ENCODE assay signal across 1 cellular context in genomic region chr7:130070900-130071622, GRCh38.
TF ChIP-seq lines count a peak whose summit lies in the region.

No MANE protein-coding gene starts in this region.

TF ChIP-seq in GM23338, 12 proteins besides CTCF, POLR2A, EP300 and RAD21 (continued from another document):
- TF ChIP-seq REST (IDR thresholded peaks at IDR 0.05; ENCODE audit: unreplicated experiment), result no peak
- no peak for TF ChIP-seq JUNB (IDR thresholded peaks at IDR 0.05; ENCODE audit: unreplicated experiment)
- TF ChIP-seq EZH2 (IDR thresholded peaks at IDR 0.05; ENCODE audit: low read depth, unreplicated experiment), result no peak
- TF ChIP-seq, protein P1, sequence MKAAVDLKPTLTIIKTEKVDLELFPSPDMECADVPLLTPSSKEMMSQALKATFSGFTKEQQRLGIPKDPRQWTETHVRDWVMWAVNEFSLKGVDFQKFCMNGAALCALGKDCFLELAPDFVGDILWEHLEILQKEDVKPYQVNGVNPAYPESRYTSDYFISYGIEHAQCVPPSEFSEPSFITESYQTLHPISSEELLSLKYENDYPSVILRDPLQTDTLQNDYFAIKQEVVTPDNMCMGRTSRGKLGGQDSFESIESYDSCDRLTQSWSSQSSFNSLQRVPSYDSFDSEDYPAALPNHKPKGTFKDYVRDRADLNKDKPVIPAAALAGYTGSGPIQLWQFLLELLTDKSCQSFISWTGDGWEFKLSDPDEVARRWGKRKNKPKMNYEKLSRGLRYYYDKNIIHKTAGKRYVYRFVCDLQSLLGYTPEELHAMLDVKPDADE (IDR thresholded peaks at IDR 0.05), result no peak
- TF ChIP-seq NANOG (IDR thresholded peaks at IDR 0.05; ENCODE audit: borderline replicate concordance), result no peak
- TF ChIP-seq, protein P2, sequence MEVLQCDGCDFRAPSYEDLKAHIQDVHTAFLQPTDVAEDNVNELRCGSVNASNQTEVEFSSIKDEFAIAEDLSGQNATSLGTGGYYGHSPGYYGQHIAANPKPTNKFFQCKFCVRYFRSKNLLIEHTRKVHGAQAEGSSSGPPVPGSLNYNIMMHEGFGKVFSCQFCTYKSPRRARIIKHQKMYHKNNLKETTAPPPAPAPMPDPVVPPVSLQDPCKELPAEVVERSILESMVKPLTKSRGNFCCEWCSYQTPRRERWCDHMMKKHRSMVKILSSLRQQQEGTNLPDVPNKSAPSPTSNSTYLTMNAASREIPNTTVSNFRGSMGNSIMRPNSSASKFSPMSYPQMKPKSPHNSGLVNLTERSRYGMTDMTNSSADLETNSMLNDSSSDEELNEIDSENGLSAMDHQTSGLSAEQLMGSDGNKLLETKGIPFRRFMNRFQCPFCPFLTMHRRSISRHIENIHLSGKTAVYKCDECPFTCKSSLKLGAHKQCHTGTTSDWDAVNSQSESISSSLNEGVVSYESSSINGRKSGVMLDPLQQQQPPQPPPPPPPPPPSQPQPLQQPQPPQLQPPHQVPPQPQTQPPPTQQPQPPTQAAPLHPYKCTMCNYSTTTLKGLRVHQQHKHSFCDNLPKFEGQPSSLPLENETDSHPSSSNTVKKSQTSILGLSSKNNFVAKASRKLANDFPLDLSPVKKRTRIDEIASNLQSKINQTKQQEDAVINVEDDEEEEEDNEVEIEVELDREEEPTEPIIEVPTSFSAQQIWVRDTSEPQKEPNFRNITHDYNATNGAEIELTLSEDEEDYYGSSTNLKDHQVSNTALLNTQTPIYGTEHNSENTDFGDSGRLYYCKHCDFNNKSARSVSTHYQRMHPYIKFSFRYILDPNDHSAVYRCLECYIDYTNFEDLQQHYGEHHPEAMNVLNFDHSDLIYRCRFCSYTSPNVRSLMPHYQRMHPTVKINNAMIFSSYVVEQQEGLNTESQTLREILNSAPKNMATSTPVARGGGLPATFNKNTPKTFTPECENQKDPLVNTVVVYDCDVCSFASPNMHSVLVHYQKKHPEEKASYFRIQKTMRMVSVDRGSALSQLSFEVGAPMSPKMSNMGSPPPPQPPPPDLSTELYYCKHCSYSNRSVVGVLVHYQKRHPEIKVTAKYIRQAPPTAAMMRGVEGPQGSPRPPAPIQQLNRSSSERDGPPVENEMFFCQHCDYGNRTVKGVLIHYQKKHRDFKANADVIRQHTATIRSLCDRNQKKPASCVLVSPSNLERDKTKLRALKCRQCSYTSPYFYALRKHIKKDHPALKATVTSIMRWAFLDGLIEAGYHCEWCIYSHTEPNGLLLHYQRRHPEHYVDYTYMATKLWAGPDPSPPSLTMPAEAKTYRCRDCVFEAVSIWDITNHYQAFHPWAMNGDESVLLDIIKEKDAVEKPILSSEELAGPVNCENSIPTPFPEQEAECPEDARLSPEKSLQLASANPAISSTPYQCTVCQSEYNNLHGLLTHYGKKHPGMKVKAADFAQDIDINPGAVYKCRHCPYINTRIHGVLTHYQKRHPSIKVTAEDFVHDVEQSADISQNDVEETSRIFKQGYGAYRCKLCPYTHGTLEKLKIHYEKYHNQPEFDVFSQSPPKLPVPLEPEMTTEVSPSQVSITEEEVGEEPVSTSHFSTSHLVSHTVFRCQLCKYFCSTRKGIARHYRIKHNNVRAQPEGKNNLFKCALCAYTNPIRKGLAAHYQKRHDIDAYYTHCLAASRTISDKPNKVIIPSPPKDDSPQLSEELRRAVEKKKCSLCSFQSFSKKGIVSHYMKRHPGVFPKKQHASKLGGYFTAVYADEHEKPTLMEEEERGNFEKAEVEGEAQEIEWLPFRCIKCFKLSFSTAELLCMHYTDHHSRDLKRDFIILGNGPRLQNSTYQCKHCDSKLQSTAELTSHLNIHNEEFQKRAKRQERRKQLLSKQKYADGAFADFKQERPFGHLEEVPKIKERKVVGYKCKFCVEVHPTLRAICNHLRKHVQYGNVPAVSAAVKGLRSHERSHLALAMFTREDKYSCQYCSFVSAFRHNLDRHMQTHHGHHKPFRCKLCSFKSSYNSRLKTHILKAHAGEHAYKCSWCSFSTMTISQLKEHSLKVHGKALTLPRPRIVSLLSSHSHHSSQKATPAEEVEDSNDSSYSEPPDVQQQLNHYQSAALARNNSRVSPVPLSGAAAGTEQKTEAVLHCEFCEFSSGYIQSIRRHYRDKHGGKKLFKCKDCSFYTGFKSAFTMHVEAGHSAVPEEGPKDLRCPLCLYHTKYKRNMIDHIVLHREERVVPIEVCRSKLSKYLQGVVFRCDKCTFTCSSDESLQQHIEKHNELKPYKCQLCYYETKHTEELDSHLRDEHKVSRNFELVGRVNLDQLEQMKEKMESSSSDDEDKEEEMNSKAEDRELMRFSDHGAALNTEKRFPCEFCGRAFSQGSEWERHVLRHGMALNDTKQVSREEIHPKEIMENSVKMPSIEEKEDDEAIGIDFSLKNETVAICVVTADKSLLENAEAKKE (CRISPR knock-in tag; IDR thresholded peaks at IDR 0.05), result no peak
- no peak for TF ChIP-seq POLR2AphosphoS5 (IDR thresholded peaks at IDR 0.05; ENCODE audit: low read depth)
